Comparison of ENCODE assay signal across 30 cellular contexts in the genomic region with DNA sequence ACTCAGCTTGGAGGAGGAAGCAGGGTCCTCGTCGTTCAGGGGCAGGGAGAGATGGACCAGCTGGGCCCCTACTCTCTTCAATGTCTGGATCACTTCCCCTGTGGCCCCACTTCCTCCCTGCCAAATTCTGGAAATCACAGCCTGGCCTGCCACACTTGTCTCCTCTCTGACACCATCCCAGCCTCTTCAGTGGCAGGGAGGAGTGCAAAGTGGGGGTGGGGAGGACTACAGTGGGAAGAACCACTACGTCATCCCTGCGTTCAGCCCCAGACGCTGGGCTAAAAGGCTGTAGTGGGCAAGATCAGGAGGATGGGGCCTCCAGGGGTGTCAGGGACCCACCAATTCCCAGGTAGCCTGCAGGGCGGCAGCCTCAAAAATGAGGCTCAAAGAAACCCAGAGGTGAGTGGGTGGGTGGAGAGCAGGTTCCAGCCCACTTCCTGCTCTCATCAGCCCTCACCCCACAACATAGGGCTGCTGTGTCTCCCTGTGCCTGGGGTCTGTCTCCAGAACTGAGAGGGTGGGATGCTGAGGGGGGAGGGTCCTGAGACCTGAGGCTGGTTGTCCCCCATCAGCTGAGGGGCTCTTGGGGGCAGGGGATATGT. TPM values are rescaled to one million over a fixed set of nuclear protein-coding genes. Genes with fewer than 3 reads are reported as not detected.
DNase-seq lines count a peak whose midpoint lies in the region; ATAC-seq, FAIRE-seq and TF ChIP-seq lines count a peak whose summit lies in the region.
"Had no signal": no experiment of that assay in that cellular context is flagged by ENCODE, and none has a peak within 500 bp of the region (broad histone marks: within the 10 kb centered on the region; RNA-seq: fewer than 3 reads in every experiment).

No MANE protein-coding gene starts in this region.

- no TSS peak for BruUV-seq in PC-9 (replicated peaks; lab: Mats Ljungman, UMichigan)

- POLR2A ChIA-PET in PC-9 (lab: Charles Lee; ENCODE audit: unreplicated experiment): interaction anchor here (0.7 kb wide), 1 partner anchor 51 kb away, joined by 5 read pairs; no protein-coding TSS in a partner anchor

- H3K4me1 Mint-ChIP-seq in activated CD8-positive, alpha-beta memory T cell treated with anti-CD3 and anti-CD28 coated beads, Interleukin-2, amount 10 ng/mL, durations not matched to agents 7 days and 5 days: peaks cover 5% of the 10 kb centered on the region
- H3K4me1 Mint-ChIP-seq: brain had no signal

- H4K20me1 ChIP-seq in PC-9 (ENCODE audit: insufficient read depth): no peaks in the 10 kb centered on the region

- DNase-seq in stimulated activated CD4-positive, alpha-beta T cell treated with anti-CD3 and anti-CD28 coated beads, Interleukin-1b, Interleukin-23, amount 100 ng/mL, for 48 hours: peak; percentile 8
- DNase-seq in stimulated activated CD4-positive, alpha-beta T cell treated with anti-CD3 and anti-CD28 coated beads, Interleukin-2, amount 100 ng/mL, for 48 hours: no peak
- no peak for DNase-seq in PC-9
- DNase-seq in bronchial epithelial cell (ENCODE audit: low read depth): no peak
- DNase-seq in activated CD8-positive, alpha-beta memory T cell treated with anti-CD3 and anti-CD28 coated beads, Interleukin-2, amount 10 ng/mL, durations not matched to agents 7 days and 5 days: no peak
- no peak for DNase-seq in UCSD-AML1 (lab: John Stamatoyannopoulos, UW; ENCODE audit: unreplicated experiment)
- no peak for DNase-seq in mesenteric fat pad (ENCODE audit: low spot score)
- DNase-seq: DMS 273 treated with DMSO at 0.1 percent for 48 hours; effector CD8-positive, alpha-beta T cell; erythroblast; foreskin fibroblast; KBM-7; mesendoderm; MM.1S; naive B cell; NCI-H1694 treated with DMSO at 0.1 percent for 48 hours; NCI-H446 treated with DMSO at 0.1 percent for 48 hours; T-helper 2 cell had no signal

- TF ChIP-seq CTCF in PC-9 (conservative IDR thresholded peaks at IDR 0.05) (no peak), bronchial epithelial cell (IDR thresholded peaks at IDR 0.05; ENCODE audit: insufficient read depth, low read length, severe bottlenecking) (no peak)

- H3K9me2 ChIP-seq in PC-9 (ENCODE audit: insufficient read depth): no peaks in the 10 kb centered on the region

- H3K27ac ChIP-seq in PC-9: no peak overlapping the region
- H3K27ac ChIP-seq: pancreas, suprapubic skin, VCaP had no signal

- CTCF ChIA-PET in PC-9 (lab: Charles Lee): no interaction called here
- CTCF ChIA-PET in activated CD8-positive, alpha-beta memory T cell treated with anti-CD3 and anti-CD28 coated beads, Interleukin-2, amount 10 ng/mL, durations not matched to agents 7 days and 5 days (lab: Charles Lee): interaction anchor here (0.6 to 11.8 kb wide), 3 partner anchors 12 to 125 kb away, joined by 3 to 124 read pairs (median 3); partner anchors contain the start of gene DLX3

- intact Hi-C loops in PC-9 (cut with micrococcal nuclease; ENCODE audit: unreplicated experiment): no loop called here

- H3K9me3 ChIP-seq in PC-9 (ENCODE audit: insufficient read depth, low read depth): no peaks in the 10 kb centered on the region
- H3K9me3 ChIP-seq: pancreas, suprapubic skin had no signal

- no peak for ATAC-seq in activated CD8-positive, alpha-beta memory T cell treated with anti-CD3 and anti-CD28 coated beads, Interleukin-2, amount 10 ng/mL, durations not matched to agents 7 days and 5 days
- no peak for ATAC-seq in HG02798 (IDR thresholded peaks at IDR 0.05; ENCODE audit: poor library complexity, unreplicated experiment)
- ATAC-seq: HCT116, left lobe of liver, pancreas, right cardiac atrium had no signal

- no peak overlapping the region for H2AFZ ChIP-seq in PC-9

- H3K27me3 ChIP-seq in PC-9 (ENCODE audit: insufficient read depth, low read depth) (no peaks in the 10 kb centered on the region), bronchial epithelial cell (ENCODE audit: control insufficient read depth, insufficient read depth, low read length) (peaks cover 3% of the 10 kb centered on the region)
- H3K27me3 ChIP-seq: pancreas had no signal

- H3K9me3 Mint-ChIP-seq in activated CD8-positive, alpha-beta memory T cell treated with anti-CD3 and anti-CD28 coated beads, Interleukin-2, amount 10 ng/mL, durations not matched to agents 7 days and 5 days (ENCODE audit: low read depth): no peaks in the 10 kb centered on the region
- H3K9me3 Mint-ChIP-seq: activated T-helper 1 cell treated with anti-CD3 and anti-CD28 coated beads, Interleukin-12 subunit alpha, Interleukin-12 subunit beta, Interleukin-2, Interleukin-4 antibody, amounts not matched to agents 30 ng/mL and 10 ng/mL and 1 ng/mL, durations not matched to agents 14 hours and 24 hours and 36 hours; brain; naive B cell had no signal

- no peaks in the 10 kb centered on the region for H3K79me2 ChIP-seq in PC-9 (ENCODE audit: low read depth)

- H3K27ac Mint-ChIP-seq in activated CD8-positive, alpha-beta memory T cell treated with anti-CD3 and anti-CD28 coated beads, Interleukin-2, amount 10 ng/mL, durations not matched to agents 7 days and 5 days: no peak overlapping the region
- H3K27ac Mint-ChIP-seq: activated T-helper 1 cell treated with anti-CD3 and anti-CD28 coated beads, Interleukin-12 subunit alpha, Interleukin-12 subunit beta, Interleukin-2, Interleukin-4 antibody, amounts not matched to agents 30 ng/mL and 10 ng/mL and 1 ng/mL, durations not matched to agents 14 hours and 24 hours and 36 hours; brain had no signal

- H3K4me1 ChIP-seq in PC-9 (replicated peaks; ENCODE audit: insufficient read depth): peaks cover 15% of the 10 kb centered on the region
- H3K4me1 ChIP-seq: pancreas had no signal

- H3K4me3 ChIP-seq in PC-9 (no peak overlapping the region), bronchial epithelial cell (ENCODE audit: low read depth, low read length) (no peak overlapping the region)
- H3K4me3 ChIP-seq: pancreas, suprapubic skin had no signal

- H3K36me3 ChIP-seq in PC-9 (ENCODE audit: low read depth) (no peaks in the 10 kb centered on the region), bronchial epithelial cell (ENCODE audit: control insufficient read depth, insufficient read depth, low read length) (no peaks in the 10 kb centered on the region)
- H3K36me3 ChIP-seq: pancreas, suprapubic skin had no signal

- peak; percentile 36 for FAIRE-seq in bronchial epithelial cell (lab: Jason Lieb, UNC)
- FAIRE-seq: G401.6, pancreas, RCC 7860 had no signal

- peak overlapping the region; percentile 32; the same call in 1 of the 2 replicates for H3K4me2 ChIP-seq in PC-9

- H3F3A ChIP-seq in PC-9 (ENCODE audit: insufficient read depth, low read depth): peaks cover 6% of the 10 kb centered on the region

- H3K27me3 Mint-ChIP-seq in activated CD8-positive, alpha-beta memory T cell treated with anti-CD3 and anti-CD28 coated beads, Interleukin-2, amount 10 ng/mL, durations not matched to agents 7 days and 5 days: peaks cover 9% of the 10 kb centered on the region

- H3K36me3 Mint-ChIP-seq in activated CD8-positive, alpha-beta memory T cell treated with anti-CD3 and anti-CD28 coated beads, Interleukin-2, amount 10 ng/mL, durations not matched to agents 7 days and 5 days: no peaks in the 10 kb centered on the region
- H3K36me3 Mint-ChIP-seq: brain, naive B cell had no signal

- H3K4me3 Mint-ChIP-seq in activated CD8-positive, alpha-beta memory T cell treated with anti-CD3 and anti-CD28 coated beads, Interleukin-2, amount 10 ng/mL, durations not matched to agents 7 days and 5 days: no peak overlapping the region
- H3K4me3 Mint-ChIP-seq: activated T-helper 1 cell treated with anti-CD3 and anti-CD28 coated beads, Interleukin-12 subunit alpha, Interleukin-12 subunit beta, Interleukin-2, Interleukin-4 antibody, amounts not matched to agents 30 ng/mL and 10 ng/mL and 1 ng/mL, durations not matched to agents 14 hours and 24 hours and 36 hours; brain; naive B cell had no signal

RNA-seq across cellular contexts. Expression of gene TAC4, which starts 25.0 kb away (rescaled TPM):
- total RNA-seq in PC-9 (2021) (not detected in 2 replicates), bronchial epithelial cell (not detected in 2 replicates), mesenteric fat pad (not detected)
- not detected for total RNA-seq in activated CD8-positive, alpha-beta memory T cell treated with anti-CD3 and anti-CD28 coated beads, Interleukin-2, amount 10 ng/mL, durations not matched to agents 7 days and 5 days
- total RNA-seq: activated T-helper 1 cell treated with anti-CD3 and anti-CD28 coated beads, Interleukin-12 subunit alpha, Interleukin-12 subunit beta, Interleukin-2, Interleukin-4 antibody, amounts not matched to agents 30 ng/mL and 10 ng/mL and 1 ng/mL, durations not matched to agents 14 hours and 24 hours and 36 hours; left lobe of liver; pancreas; SK-MEL-5; suprapubic skin had no signal
